In genomic region chr2:101733257-101733993, GRCh38 we compare ENCODE assay signal across 1 cellular context.
A peak's percentile ranks its signal among the peaks of the same experiment; 100 is the strongest.
TF ChIP-seq lines count a peak whose summit lies in the region.

No MANE protein-coding gene starts in this region.

TF ChIP-seq in HepG2, 621 proteins besides CTCF, POLR2A, EP300 and RAD21 (continued from another document):
- TF ChIP-seq, protein P1, sequence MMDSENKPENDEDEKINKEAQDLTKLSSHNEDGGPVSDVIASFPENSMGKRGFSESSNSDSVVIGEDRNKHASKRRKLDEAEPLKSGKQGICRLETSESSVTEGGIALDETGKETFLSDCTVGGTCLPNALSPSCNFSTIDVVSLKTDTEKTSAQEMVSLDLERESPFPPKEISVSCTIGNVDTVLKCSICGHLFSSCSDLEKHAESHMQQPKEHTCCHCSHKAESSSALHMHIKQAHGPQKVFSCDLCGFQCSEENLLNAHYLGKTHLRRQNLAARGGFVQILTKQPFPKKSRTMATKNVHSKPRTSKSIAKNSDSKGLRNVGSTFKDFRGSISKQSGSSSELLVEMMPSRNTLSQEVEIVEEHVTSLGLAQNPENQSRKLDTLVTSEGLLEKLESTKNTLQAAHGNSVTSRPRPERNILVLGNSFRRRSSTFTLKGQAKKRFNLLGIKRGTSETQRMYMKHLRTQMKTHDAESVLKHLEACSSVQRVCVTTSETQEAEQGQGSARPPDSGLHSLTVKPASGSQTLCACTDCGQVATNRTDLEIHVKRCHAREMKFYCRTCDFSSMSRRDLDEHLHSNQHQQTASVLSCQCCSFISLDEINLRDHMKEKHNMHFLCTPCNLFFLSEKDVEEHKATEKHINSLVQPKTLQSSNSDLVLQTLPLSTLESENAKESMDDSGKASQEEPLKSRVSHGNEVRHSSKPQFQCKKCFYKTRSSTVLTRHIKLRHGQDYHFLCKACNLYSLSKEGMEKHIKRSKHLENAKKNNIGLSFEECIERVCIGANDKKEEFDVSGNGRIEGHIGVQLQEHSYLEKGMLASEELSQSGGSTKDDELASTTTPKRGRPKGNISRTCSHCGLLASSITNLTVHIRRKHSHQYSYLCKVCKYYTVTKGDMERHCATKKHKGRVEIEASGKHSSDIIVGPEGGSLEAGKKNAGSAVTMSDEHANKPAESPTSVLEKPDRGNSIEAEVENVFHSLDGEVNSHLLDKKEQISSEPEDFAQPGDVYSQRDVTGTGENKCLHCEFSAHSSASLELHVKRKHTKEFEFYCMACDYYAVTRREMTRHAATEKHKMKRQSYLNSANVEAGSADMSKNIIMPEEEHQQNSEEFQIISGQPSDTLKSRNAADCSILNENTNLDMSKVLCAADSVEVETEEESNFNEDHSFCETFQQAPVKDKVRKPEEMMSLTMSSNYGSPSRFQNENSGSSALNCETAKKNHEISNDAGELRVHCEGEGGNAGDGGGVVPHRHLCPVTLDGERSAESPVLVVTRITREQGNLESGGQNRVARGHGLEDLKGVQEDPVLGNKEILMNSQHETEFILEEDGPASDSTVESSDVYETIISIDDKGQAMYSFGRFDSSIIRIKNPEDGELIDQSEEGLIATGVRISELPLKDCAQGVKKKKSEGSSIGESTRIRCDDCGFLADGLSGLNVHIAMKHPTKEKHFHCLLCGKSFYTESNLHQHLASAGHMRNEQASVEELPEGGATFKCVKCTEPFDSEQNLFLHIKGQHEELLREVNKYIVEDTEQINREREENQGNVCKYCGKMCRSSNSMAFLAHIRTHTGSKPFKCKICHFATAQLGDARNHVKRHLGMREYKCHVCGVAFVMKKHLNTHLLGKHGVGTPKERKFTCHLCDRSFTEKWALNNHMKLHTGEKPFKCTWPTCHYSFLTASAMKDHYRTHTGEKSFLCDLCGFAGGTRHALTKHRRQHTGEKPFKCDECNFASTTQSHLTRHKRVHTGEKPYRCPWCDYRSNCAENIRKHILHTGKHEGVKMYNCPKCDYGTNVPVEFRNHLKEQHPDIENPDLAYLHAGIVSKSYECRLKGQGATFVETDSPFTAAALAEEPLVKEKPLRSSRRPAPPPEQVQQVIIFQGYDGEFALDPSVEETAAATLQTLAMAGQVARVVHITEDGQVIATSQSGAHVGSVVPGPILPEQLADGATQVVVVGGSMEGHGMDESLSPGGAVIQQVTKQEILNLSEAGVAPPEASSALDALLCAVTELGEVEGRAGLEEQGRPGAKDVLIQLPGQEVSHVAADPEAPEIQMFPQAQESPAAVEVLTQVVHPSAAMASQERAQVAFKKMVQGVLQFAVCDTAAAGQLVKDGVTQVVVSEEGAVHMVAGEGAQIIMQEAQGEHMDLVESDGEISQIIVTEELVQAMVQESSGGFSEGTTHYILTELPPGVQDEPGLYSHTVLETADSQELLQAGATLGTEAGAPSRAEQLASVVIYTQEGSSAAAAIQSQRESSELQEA (CRISPR knock-in tag; IDR thresholded peaks at IDR 0.05; ENCODE audit: not compliant biosample characterization), result no peak
- no peak for TF ChIP-seq MATR3 (CRISPR knock-in tag; IDR thresholded peaks at IDR 0.05)
- no peak; the same call in 1 of the 2 replicates for TF ChIP-seq HNF1A (IDR thresholded peaks at IDR 0.05; ENCODE audit: low read depth)
- TF ChIP-seq HNF1A (CRISPR knock-in tag; IDR thresholded peaks at IDR 0.05; ENCODE audit: borderline replicate concordance), result 0 out of 2 replicates have a peak, but pooled peaks have one; percentile 51
- peak; percentile 33; the same call in 1 of the 2 replicates for TF ChIP-seq ZSCAN21 (CRISPR knock-in tag; IDR thresholded peaks at IDR 0.05; ENCODE audit: borderline replicate concordance)
- TF ChIP-seq GFI1 (CRISPR knock-in tag; IDR thresholded peaks at IDR 0.05; ENCODE audit: borderline replicate concordance), result peak; percentile 46; the same call in 1 of the 2 replicates
- TF ChIP-seq, protein P2, sequence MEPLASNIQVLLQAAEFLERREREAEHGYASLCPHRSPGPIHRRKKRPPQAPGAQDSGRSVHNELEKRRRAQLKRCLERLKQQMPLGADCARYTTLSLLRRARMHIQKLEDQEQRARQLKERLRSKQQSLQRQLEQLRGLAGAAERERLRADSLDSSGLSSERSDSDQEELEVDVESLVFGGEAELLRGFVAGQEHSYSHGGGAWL (CRISPR knock-in tag; IDR thresholded peaks at IDR 0.05), result peak; percentile 40; the same call in 1 of the 2 replicates
- TF ChIP-seq, protein P3, sequence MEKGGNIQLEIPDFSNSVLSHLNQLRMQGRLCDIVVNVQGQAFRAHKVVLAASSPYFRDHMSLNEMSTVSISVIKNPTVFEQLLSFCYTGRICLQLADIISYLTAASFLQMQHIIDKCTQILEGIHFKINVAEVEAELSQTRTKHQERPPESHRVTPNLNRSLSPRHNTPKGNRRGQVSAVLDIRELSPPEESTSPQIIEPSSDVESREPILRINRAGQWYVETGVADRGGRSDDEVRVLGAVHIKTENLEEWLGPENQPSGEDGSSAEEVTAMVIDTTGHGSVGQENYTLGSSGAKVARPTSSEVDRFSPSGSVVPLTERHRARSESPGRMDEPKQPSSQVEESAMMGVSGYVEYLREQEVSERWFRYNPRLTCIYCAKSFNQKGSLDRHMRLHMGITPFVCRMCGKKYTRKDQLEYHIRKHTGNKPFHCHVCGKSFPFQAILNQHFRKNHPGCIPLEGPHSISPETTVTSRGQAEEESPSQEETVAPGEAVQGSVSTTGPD (CRISPR knock-in tag; IDR thresholded peaks at IDR 0.05), result no peak; the same call in 1 of the 2 replicates
- peak; percentile 72 for TF ChIP-seq ETV5 (CRISPR knock-in tag; IDR thresholded peaks at IDR 0.05; ENCODE audit: borderline replicate concordance)
- peak; percentile 25 for TF ChIP-seq PITX1 (CRISPR knock-in tag; IDR thresholded peaks at IDR 0.05)
- TF ChIP-seq ZFP91 (CRISPR knock-in tag; IDR thresholded peaks at IDR 0.05; ENCODE audit: borderline replicate concordance), result peak; percentile 78; the same call in 1 of the 2 replicates
- TF ChIP-seq ZBTB42 (CRISPR knock-in tag; IDR thresholded peaks at IDR 0.05), result 0 out of 2 replicates have a peak, but pooled peaks have one; percentile 43
- TF ChIP-seq THAP11 (CRISPR knock-in tag; IDR thresholded peaks at IDR 0.05), result peak; percentile 13; the same call in 1 of the 2 replicates
- no peak for TF ChIP-seq ZFP1 (CRISPR knock-in tag; IDR thresholded peaks at IDR 0.05)
- no peak for TF ChIP-seq SRSF4 (IDR thresholded peaks at IDR 0.05; ENCODE audit: low read depth, low read length, poor library complexity, severe bottlenecking)
- TF ChIP-seq ZNF572 (CRISPR knock-in tag; IDR thresholded peaks at IDR 0.05), result no peak
- peak; percentile 81 for TF ChIP-seq ELF3 (CRISPR knock-in tag; IDR thresholded peaks at IDR 0.05)
- peak; percentile 74 for TF ChIP-seq POLR2AphosphoS2 (IDR thresholded peaks at IDR 0.05; ENCODE audit: low read depth, low read length)
- no peak for TF ChIP-seq HCFC1 (IDR thresholded peaks at IDR 0.05; ENCODE audit: low read depth, low read length)
- no peak for TF ChIP-seq ATM (IDR thresholded peaks at IDR 0.05; ENCODE audit: borderline replicate concordance)
- peak; percentile 25; the same call in 1 of the 2 replicates for TF ChIP-seq KAT8 (CRISPR knock-in tag; IDR thresholded peaks at IDR 0.05)
- peak; percentile 16; the same call in 1 of the 2 replicates for TF ChIP-seq CEBPB (IDR thresholded peaks at IDR 0.05; ENCODE audit: borderline replicate concordance, low read depth, low read length)
- peak; percentile 86 for TF ChIP-seq HOXA5 (CRISPR knock-in tag; IDR thresholded peaks at IDR 0.05)
- TF ChIP-seq KLF16 (CRISPR knock-in tag; IDR thresholded peaks at IDR 0.05), result no peak
- TF ChIP-seq, protein P4, sequence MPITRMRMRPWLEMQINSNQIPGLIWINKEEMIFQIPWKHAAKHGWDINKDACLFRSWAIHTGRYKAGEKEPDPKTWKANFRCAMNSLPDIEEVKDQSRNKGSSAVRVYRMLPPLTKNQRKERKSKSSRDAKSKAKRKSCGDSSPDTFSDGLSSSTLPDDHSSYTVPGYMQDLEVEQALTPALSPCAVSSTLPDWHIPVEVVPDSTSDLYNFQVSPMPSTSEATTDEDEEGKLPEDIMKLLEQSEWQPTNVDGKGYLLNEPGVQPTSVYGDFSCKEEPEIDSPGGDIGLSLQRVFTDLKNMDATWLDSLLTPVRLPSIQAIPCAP (CRISPR knock-in tag; IDR thresholded peaks at IDR 0.05; ENCODE audit: low read depth), result no peak
